In the genomic region with DNA sequence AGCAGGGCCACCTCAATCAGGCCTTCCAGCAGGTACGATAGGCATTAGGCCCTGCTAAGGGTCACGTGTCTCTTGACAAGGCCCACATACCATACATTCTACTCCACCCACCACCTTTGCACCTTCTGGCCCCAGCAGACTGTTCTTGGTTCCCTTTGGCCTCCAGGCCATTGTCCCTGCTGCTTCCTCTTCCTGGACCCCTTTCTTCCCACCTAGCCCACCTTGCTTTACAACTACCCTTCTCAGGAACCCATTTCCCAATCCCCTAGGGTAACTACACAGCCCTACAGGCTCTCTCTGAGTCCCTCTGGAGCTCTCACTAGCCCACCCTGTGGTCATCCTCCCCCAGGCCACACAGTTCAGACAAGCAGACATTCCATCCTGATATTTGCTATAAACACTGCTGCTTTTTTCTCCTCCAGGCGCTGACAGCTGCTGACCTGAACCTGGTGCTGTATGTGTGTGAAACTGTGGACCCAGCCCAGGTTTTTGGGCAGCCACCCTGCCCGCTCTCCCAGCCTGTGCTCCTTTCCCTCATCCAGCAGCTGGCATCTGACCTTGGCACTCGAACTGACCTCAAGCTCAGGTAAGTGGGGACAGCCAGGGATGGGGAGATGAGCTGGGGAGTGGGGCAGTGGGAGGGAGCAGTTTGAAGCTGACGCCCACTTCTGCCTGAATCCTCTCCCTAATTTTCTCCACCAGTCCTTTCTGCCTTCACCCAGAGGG, we compare ENCODE assay signal across 11 cellular contexts. TPM values are rescaled to one million over a fixed set of nuclear protein-coding genes. Genes with fewer than 3 reads are reported as not detected.
DNase-seq lines count a peak whose midpoint lies in the region; ATAC-seq and TF ChIP-seq lines count a peak whose summit lies in the region.
"Had no signal": no experiment of that assay in that cellular context is flagged by ENCODE, and none has a peak within 500 bp of the region (broad histone marks: within the 10 kb centered on the region; RNA-seq: fewer than 3 reads in every experiment).

No MANE protein-coding gene starts in this region.

- POLR2A ChIA-PET in activated naive CD8-positive, alpha-beta T cell treated with anti-CD3 and anti-CD28 coated beads, Interleukin-2, amount 10 ng/mL, durations not matched to agents 7 days and 5 days (lab: Charles Lee): interaction anchor here (1.0 to 1.2 kb wide), 3 partner anchors 45 to 58 kb away, joined by 3 to 6 read pairs (median 3); a partner anchor contains a TSS

- H3K4me1 ChIP-seq in Peyer's patch (peaks cover 0 to 17% (median 0%) of the 10 kb centered on the region in 4 donors), right atrium auricular region (peaks cover 0 to 37% of the 10 kb centered on the region in 2 donors)

- H3K4me1 Mint-ChIP-seq in activated naive CD8-positive, alpha-beta T cell treated with anti-CD3 and anti-CD28 coated beads, Interleukin-2, amount 10 ng/mL, durations not matched to agents 7 days and 5 days: peaks cover 3% of the 10 kb centered on the region
- H3K4me1 Mint-ChIP-seq in activated naive CD8-positive, alpha-beta T cell treated with anti-CD3 and anti-CD28 coated beads for 36 hours: no peaks in the 10 kb centered on the region
- H3K4me1 Mint-ChIP-seq in stimulated activated naive B cell treated with anti-CD40 and anti-IgM and Interleukin-4, amounts not matched to agents 10 μg/mL and 1 μg/mL and 100 μg/mL, for 72 hours: peaks cover 4 to 14% of the 10 kb centered on the region in 2 donors
- peaks cover 7% of the 10 kb centered on the region for H3K4me1 Mint-ChIP-seq in glutamatergic neuron (ENCODE audit: low read depth, unreplicated experiment)
- H3K4me1 Mint-ChIP-seq: activated CD4-positive, alpha-beta memory T cell treated with anti-CD3 and anti-CD28 coated beads, Interleukin-2, amount 10 ng/mL, durations not matched to agents 7 days and 5 days had no signal

- no peak for TF ChIP-seq POLR2A in Peyer's patch (IDR thresholded peaks at IDR 0.05)

- H3K27me3 ChIP-seq in Peyer's patch (no peaks in the 10 kb centered on the region), right atrium auricular region (no peaks in the 10 kb centered on the region)
- H3K27me3 ChIP-seq: left lung, ovary had no signal

- DNase-seq in activated naive CD8-positive, alpha-beta T cell treated with anti-CD3 and anti-CD28 coated beads, Interleukin-2, amount 10 ng/mL, durations not matched to agents 7 days and 5 days: no peak
- DNase-seq in activated naive CD8-positive, alpha-beta T cell treated with anti-CD3 and anti-CD28 coated beads for 36 hours: no peak
- DNase-seq in Peyer's patch: peak in 2 of 3 donors; percentile 67 to 75
- DNase-seq in right atrium auricular region (ENCODE audit: low spot score): no peak
- DNase-seq in stimulated activated naive B cell treated with anti-CD40 and anti-IgM and Interleukin-4, amounts not matched to agents 10 μg/mL and 1 μg/mL and 100 μg/mL, for 72 hours: no peak
- no peak for DNase-seq in glutamatergic neuron
- no peak for DNase-seq in C1 segment of cervical spinal cord (lab: John Stamatoyannopoulos, UW)

- no peaks in the 10 kb centered on the region for H3K27me3 Mint-ChIP-seq in activated naive CD8-positive, alpha-beta T cell treated with anti-CD3 and anti-CD28 coated beads, Interleukin-2, amount 10 ng/mL, durations not matched to agents 7 days and 5 days
- H3K27me3 Mint-ChIP-seq in activated naive CD8-positive, alpha-beta T cell treated with anti-CD3 and anti-CD28 coated beads for 36 hours: no peaks in the 10 kb centered on the region
- no peaks in the 10 kb centered on the region for H3K27me3 Mint-ChIP-seq in stimulated activated naive B cell treated with anti-CD40 and anti-IgM and Interleukin-4, amounts not matched to agents 10 μg/mL and 1 μg/mL and 100 μg/mL, for 72 hours
- H3K27me3 Mint-ChIP-seq in glutamatergic neuron (ENCODE audit: unreplicated experiment): peaks cover 5% of the 10 kb centered on the region
- H3K27me3 Mint-ChIP-seq: activated CD4-positive, alpha-beta memory T cell treated with anti-CD3 and anti-CD28 coated beads, Interleukin-2, amount 10 ng/mL, durations not matched to agents 7 days and 5 days had no signal

- peaks cover 0 to 77% (median 7%) of the 10 kb centered on the region in 3 donors for H3K36me3 ChIP-seq in Peyer's patch
- H3K36me3 ChIP-seq in right atrium auricular region: peaks cover 59% of the 10 kb centered on the region
- H3K36me3 ChIP-seq: ovary had no signal

- H3K9me3 ChIP-seq in Peyer's patch: no peaks in the 10 kb centered on the region
- H3K9me3 ChIP-seq in right atrium auricular region: no peaks in the 10 kb centered on the region
- H3K9me3 ChIP-seq: left lung, ovary had no signal

- peak; percentile 9 for ATAC-seq in activated naive CD8-positive, alpha-beta T cell treated with anti-CD3 and anti-CD28 coated beads, Interleukin-2, amount 10 ng/mL, durations not matched to agents 7 days and 5 days (ENCODE audit: low read depth)
- peak; percentile 7 to 10 for ATAC-seq in stimulated activated naive B cell treated with anti-CD40 and anti-IgM and Interleukin-4, amounts not matched to agents 10 μg/mL and 1 μg/mL and 100 μg/mL, for 72 hours (replicated peaks)
- ATAC-seq in GM18498 (IDR thresholded peaks at IDR 0.05; ENCODE audit: unreplicated experiment): no peak

- H3K9me3 Mint-ChIP-seq in activated naive CD8-positive, alpha-beta T cell treated with anti-CD3 and anti-CD28 coated beads, Interleukin-2, amount 10 ng/mL, durations not matched to agents 7 days and 5 days: no peaks in the 10 kb centered on the region
- H3K9me3 Mint-ChIP-seq in activated naive CD8-positive, alpha-beta T cell treated with anti-CD3 and anti-CD28 coated beads for 36 hours: no peaks in the 10 kb centered on the region
- H3K9me3 Mint-ChIP-seq in stimulated activated naive B cell treated with anti-CD40 and anti-IgM and Interleukin-4, amounts not matched to agents 10 μg/mL and 1 μg/mL and 100 μg/mL, for 72 hours: no peaks in the 10 kb centered on the region
- peaks cover 8% of the 10 kb centered on the region for H3K9me3 Mint-ChIP-seq in glutamatergic neuron (ENCODE audit: unreplicated experiment)
- H3K9me3 Mint-ChIP-seq: activated CD4-positive, alpha-beta memory T cell treated with anti-CD3 and anti-CD28 coated beads, Interleukin-2, amount 10 ng/mL, durations not matched to agents 7 days and 5 days had no signal

- peaks cover 15% of the 10 kb centered on the region for H3K36me3 Mint-ChIP-seq in activated naive CD8-positive, alpha-beta T cell treated with anti-CD3 and anti-CD28 coated beads, Interleukin-2, amount 10 ng/mL, durations not matched to agents 7 days and 5 days
- H3K36me3 Mint-ChIP-seq in activated naive CD8-positive, alpha-beta T cell treated with anti-CD3 and anti-CD28 coated beads for 36 hours: peaks cover 14% of the 10 kb centered on the region
- peaks cover 56 to 58% of the 10 kb centered on the region in 2 donors for H3K36me3 Mint-ChIP-seq in stimulated activated naive B cell treated with anti-CD40 and anti-IgM and Interleukin-4, amounts not matched to agents 10 μg/mL and 1 μg/mL and 100 μg/mL, for 72 hours
- H3K36me3 Mint-ChIP-seq in glutamatergic neuron (ENCODE audit: unreplicated experiment): no peaks in the 10 kb centered on the region

- H3K27ac ChIP-seq in Peyer's patch (peak overlapping the region in 2 of 4 donors; percentile 59 to 69), right atrium auricular region (peak overlapping the region; percentile 68 to 70)
- H3K27ac ChIP-seq: left lung had no signal

- TF ChIP-seq CTCF in Peyer's patch (IDR thresholded peaks at IDR 0.05): peak in 1 of 6 experiments; percentile 90
- no peak for TF ChIP-seq CTCF in right atrium auricular region (IDR thresholded peaks at IDR 0.05)
- TF ChIP-seq CTCF in glutamatergic neuron (IDR thresholded peaks at IDR 0.05; ENCODE audit: partially characterized antibody, unreplicated experiment): no peak

- no peak overlapping the region for H3K27ac Mint-ChIP-seq in activated naive CD8-positive, alpha-beta T cell treated with anti-CD3 and anti-CD28 coated beads, Interleukin-2, amount 10 ng/mL, durations not matched to agents 7 days and 5 days
- no peak overlapping the region for H3K27ac Mint-ChIP-seq in activated naive CD8-positive, alpha-beta T cell treated with anti-CD3 and anti-CD28 coated beads for 36 hours
- peak overlapping the region; percentile 3 for H3K27ac Mint-ChIP-seq in stimulated activated naive B cell treated with anti-CD40 and anti-IgM and Interleukin-4, amounts not matched to agents 10 μg/mL and 1 μg/mL and 100 μg/mL, for 72 hours
- no peak overlapping the region for H3K27ac Mint-ChIP-seq in glutamatergic neuron (ENCODE audit: unreplicated experiment)
- H3K27ac Mint-ChIP-seq: activated CD4-positive, alpha-beta memory T cell treated with anti-CD3 and anti-CD28 coated beads, Interleukin-2, amount 10 ng/mL, durations not matched to agents 7 days and 5 days had no signal

- no peak overlapping the region for H3K4me3 Mint-ChIP-seq in activated naive CD8-positive, alpha-beta T cell treated with anti-CD3 and anti-CD28 coated beads, Interleukin-2, amount 10 ng/mL, durations not matched to agents 7 days and 5 days
- no peak overlapping the region for H3K4me3 Mint-ChIP-seq in activated naive CD8-positive, alpha-beta T cell treated with anti-CD3 and anti-CD28 coated beads for 36 hours
- H3K4me3 Mint-ChIP-seq in stimulated activated naive B cell treated with anti-CD40 and anti-IgM and Interleukin-4, amounts not matched to agents 10 μg/mL and 1 μg/mL and 100 μg/mL, for 72 hours: no peak overlapping the region
- no peak overlapping the region for H3K4me3 Mint-ChIP-seq in glutamatergic neuron (ENCODE audit: unreplicated experiment)
- H3K4me3 Mint-ChIP-seq: activated CD4-positive, alpha-beta memory T cell treated with anti-CD3 and anti-CD28 coated beads, Interleukin-2, amount 10 ng/mL, durations not matched to agents 7 days and 5 days had no signal

- H3K4me3 ChIP-seq in Peyer's patch (no peak overlapping the region), right atrium auricular region (no peak overlapping the region)
- H3K4me3 ChIP-seq: left lung, ovary had no signal

RNA-seq across cellular contexts. Expression of a gene that starts 1.4 kb away (rescaled TPM):
- 1 to 10 TPM; 2.1 to 3.1 TPM for total RNA-seq in activated naive CD8-positive, alpha-beta T cell treated with anti-CD3 and anti-CD28 coated beads, Interleukin-2, amount 10 ng/mL, durations not matched to agents 7 days and 5 days
- not detected for total RNA-seq in activated naive CD8-positive, alpha-beta T cell treated with anti-CD3 and anti-CD28 coated beads for 36 hours
- total RNA-seq in Peyer's patch (10 to 100 TPM in 1 of 4 donors, not detected in 3; 10.0 TPM), right atrium auricular region (not detected), glutamatergic neuron (ENCODE audit: unreplicated experiment) (1.0 TPM)

RNA-seq across cellular contexts. Expression of a gene that starts 9.7 kb away (rescaled TPM):
- total RNA-seq in activated naive CD8-positive, alpha-beta T cell treated with anti-CD3 and anti-CD28 coated beads, Interleukin-2, amount 10 ng/mL, durations not matched to agents 7 days and 5 days: 10 to 100 TPM; 22.8 to 25.6 TPM
- 10 to 100 TPM in 1 of 2 experiments, 1 to 10 TPM in 1; 9.9 to 10.6 TPM for total RNA-seq in activated naive CD8-positive, alpha-beta T cell treated with anti-CD3 and anti-CD28 coated beads for 36 hours
- 10 to 100 TPM; 26.4 to 60.2 (median 35.5) TPM for total RNA-seq in Peyer's patch
- total RNA-seq in right atrium auricular region: 10 to 100 TPM; 18.4 to 23.2 TPM
- 27.9 TPM for total RNA-seq in glutamatergic neuron (ENCODE audit: unreplicated experiment)

RNA-seq across cellular contexts. Expression of a gene that starts 10.5 kb away (rescaled TPM):
- 100 to 1,000 TPM; 119 to 130 TPM for total RNA-seq in activated naive CD8-positive, alpha-beta T cell treated with anti-CD3 and anti-CD28 coated beads, Interleukin-2, amount 10 ng/mL, durations not matched to agents 7 days and 5 days
- total RNA-seq in activated naive CD8-positive, alpha-beta T cell treated with anti-CD3 and anti-CD28 coated beads for 36 hours: 100 to 1,000 TPM in 1 of 2 experiments, 10 to 100 TPM in 1; 99.6 to 102 TPM
- 100 to 1,000 TPM in 2 of 4 donors, 10 to 100 TPM in 2; 94.2 to 154 (median 114) TPM for total RNA-seq in Peyer's patch
- 10 to 100 TPM; 21.2 to 39.5 TPM for total RNA-seq in right atrium auricular region
- 142 TPM for total RNA-seq in glutamatergic neuron (ENCODE audit: unreplicated experiment)

RNA-seq across cellular contexts. Expression of a gene that starts 35.8 kb away (rescaled TPM):
- 10 to 100 TPM; 84.0 to 90.7 TPM for total RNA-seq in activated naive CD8-positive, alpha-beta T cell treated with anti-CD3 and anti-CD28 coated beads, Interleukin-2, amount 10 ng/mL, durations not matched to agents 7 days and 5 days
- total RNA-seq in activated naive CD8-positive, alpha-beta T cell treated with anti-CD3 and anti-CD28 coated beads for 36 hours: 10 to 100 TPM; 42.2 to 42.4 TPM
- total RNA-seq in Peyer's patch (100 to 1,000 TPM in 2 of 4 donors, 10 to 100 TPM in 2; 64.8 to 138 (median 94.6) TPM), right atrium auricular region (10 to 100 TPM in 1 of 2 donors, 1 to 10 TPM in 1; 8.7 to 19.1 TPM), glutamatergic neuron (ENCODE audit: unreplicated experiment) (153 TPM)

RNA-seq across cellular contexts. Expression of a gene that starts 36.6 kb away (rescaled TPM):
- total RNA-seq in activated naive CD8-positive, alpha-beta T cell treated with anti-CD3 and anti-CD28 coated beads, Interleukin-2, amount 10 ng/mL, durations not matched to agents 7 days and 5 days: 10 to 100 TPM; 88.4 TPM
- 100 to 1,000 TPM; 174 to 181 TPM for total RNA-seq in activated naive CD8-positive, alpha-beta T cell treated with anti-CD3 and anti-CD28 coated beads for 36 hours
- total RNA-seq in Peyer's patch (10 to 100 TPM; 55.5 to 82.5 (median 69.1) TPM), right atrium auricular region (100 to 1,000 TPM in 1 of 2 donors, 10 to 100 TPM in 1; 44.6 to 132 TPM), glutamatergic neuron (ENCODE audit: unreplicated experiment) (196 TPM)

Comparison
In these comparisons a context has a peak if more than half of its experiments do, and no peak if none do; other contexts are left out.
1. DNase-seq: peak in Peyer's patch (2 of 3); none in activated naive CD8-positive, alpha-beta T cell treated with anti-CD3 and anti-CD28 coated beads, Interleukin-2, amount 10 ng/mL, durations not matched to agents 7 days and 5 days (single experiment), activated naive CD8-positive, alpha-beta T cell treated with anti-CD3 and anti-CD28 coated beads for 36 hours (single experiment), right atrium auricular region (single experiment), stimulated activated naive B cell treated with anti-CD40 and anti-IgM and Interleukin-4, amounts not matched to agents 10 μg/mL and 1 μg/mL and 100 μg/mL, for 72 hours (single experiment), glutamatergic neuron (single experiment) and C1 segment of cervical spinal cord (0 of 14).